8 cellular contexts compared by ENCODE assay signal in genomic region chr17:59427425-59427921, GRCh38.
A peak's percentile ranks its signal among the peaks of the same experiment; 100 is the strongest.
DNase-seq lines count a peak whose midpoint lies in the region; ATAC-seq lines count a peak whose summit lies in the region.

No MANE protein-coding gene starts in this region.

- H3K4me1 Mint-ChIP-seq in activated naive CD8-positive, alpha-beta T cell treated with anti-CD3 and anti-CD28 coated beads for 36 hours = peaks cover 21% of the 10 kb centered on the region

- no peak for ATAC-seq in HG03175 (IDR thresholded peaks at IDR 0.05; ENCODE audit: unreplicated experiment)

- peak; percentile 59 for DNase-seq in activated naive CD8-positive, alpha-beta T cell treated with anti-CD3 and anti-CD28 coated beads for 36 hours
- DNase-seq in hippocampal formation (lab: John Stamatoyannopoulos, UW) (peak; percentile 20 to 70), cerebellum (ENCODE audit: low spot score) (no peak), KBM-7 (no peak), NCI-H524 treated with DMSO at 0.1 percent for 48 hours (lab: John Stamatoyannopoulos, UW) (no peak)
- DNase-seq in stimulated activated CD4-positive, alpha-beta T cell treated with anti-CD3 and anti-CD28 coated beads, Interleukin-1b, Interleukin-23, amount 100 ng/mL, for 48 hours = peak; percentile 72

- H3K36me3 Mint-ChIP-seq in activated naive CD8-positive, alpha-beta T cell treated with anti-CD3 and anti-CD28 coated beads for 36 hours = peaks cover 3% of the 10 kb centered on the region

- no peaks in the 10 kb centered on the region for H3K36me3 ChIP-seq in HUES48 (ENCODE audit: control insufficient read depth, insufficient read depth, low read length)

- H3K27ac ChIP-seq in HUES48 (ENCODE audit: low read depth, low read length) = peak overlapping the region; percentile 10

- in situ Hi-C loops in KBM-7 (cut with MboI; ENCODE audit: low pct_unique_long_range_greater_than_20kb, low sequenced_read_pairs) = no loop called here

- no peak overlapping the region for H3K4me3 ChIP-seq in HUES48 (ENCODE audit: low read depth, low read length)

- no peak overlapping the region for H3K27ac Mint-ChIP-seq in activated naive CD8-positive, alpha-beta T cell treated with anti-CD3 and anti-CD28 coated beads for 36 hours

- no peaks in the 10 kb centered on the region for H3K9me3 ChIP-seq in HUES48 (ENCODE audit: control insufficient read depth, insufficient read depth, low read length)

- H3K27me3 Mint-ChIP-seq in activated naive CD8-positive, alpha-beta T cell treated with anti-CD3 and anti-CD28 coated beads for 36 hours = no peaks in the 10 kb centered on the region

- peaks cover 10% of the 10 kb centered on the region; the same call in 1 of the 2 replicates for H3K4me1 ChIP-seq in HUES48 (ENCODE audit: control insufficient read depth, insufficient read depth, low read length)

- H3K27me3 ChIP-seq in HUES48 (ENCODE audit: control insufficient read depth, insufficient read depth, low read length) = no peaks in the 10 kb centered on the region

- H3K4me3 Mint-ChIP-seq in activated naive CD8-positive, alpha-beta T cell treated with anti-CD3 and anti-CD28 coated beads for 36 hours = no peak overlapping the region

- H3K9ac ChIP-seq in HUES48 (ENCODE audit: low read depth, low read length) = no peak overlapping the region

- H3K9me3 Mint-ChIP-seq in activated naive CD8-positive, alpha-beta T cell treated with anti-CD3 and anti-CD28 coated beads for 36 hours = peaks cover 2% of the 10 kb centered on the region

Comparison
In these comparisons a context has a peak if more than half of its experiments do, and no peak if none do; other contexts are left out.
1. DNase-seq: peak in activated naive CD8-positive, alpha-beta T cell treated with anti-CD3 and anti-CD28 coated beads for 36 hours (single experiment), hippocampal formation (2 of 2) and stimulated activated CD4-positive, alpha-beta T cell treated with anti-CD3 and anti-CD28 coated beads, Interleukin-1b, Interleukin-23, amount 100 ng/mL, for 48 hours (single experiment); none in cerebellum (single experiment), KBM-7 (single experiment) and NCI-H524 treated with DMSO at 0.1 percent for 48 hours (single experiment).